In genomic region chr5:36151434-36152323, GRCh38 we compare ENCODE assay signal across 8 cellular contexts. TPM values are rescaled to one million over a fixed set of nuclear protein-coding genes. Genes with fewer than 3 reads are reported as not detected.
DNase-seq lines count a peak whose midpoint lies in the region; ATAC-seq, FAIRE-seq and TF ChIP-seq lines count a peak whose summit lies in the region.

TSS of gene LMBRD2 (minus strand) at chr5:36151887. CDS start at chr5:36143349, 8,538 bp downstream.
TSS of gene SKP2 (plus strand) at chr5:36152111. CDS start at chr5:36152263, 152 bp downstream.

- TF ChIP-seq POLR2A in sigmoid colon (IDR thresholded peaks at IDR 0.05), result peak; percentile 19 to 26

- no peaks in the 10 kb centered on the region for H3K9me3 Mint-ChIP-seq in brain

- H3K27me3 ChIP-seq in sigmoid colon, result no peaks in the 10 kb centered on the region

- peak within 1 kb of the TSS; percentile 66 for H3K27ac ChIP-seq in 22Rv1
- peak within 1 kb of the TSS; percentile 88 to 93 (median 88) for H3K27ac ChIP-seq in sigmoid colon

- no peaks in the 10 kb centered on the region for H3K9me3 ChIP-seq in sigmoid colon

- H3K36me3 ChIP-seq in sigmoid colon, result peaks cover 0 to 24% (median 0%) of the 10 kb centered on the region in 4 donors

- no peak for TF ChIP-seq EP300 in sigmoid colon (IDR thresholded peaks at IDR 0.05)

- ATAC-seq in GM18520 (IDR thresholded peaks at IDR 0.05; ENCODE audit: unreplicated experiment) (peak; percentile 99), HG03064 (IDR thresholded peaks at IDR 0.05; ENCODE audit: low read depth, unreplicated experiment) (peak; percentile 99)

- H3K4me3 Mint-ChIP-seq in brain, result peak within 1 kb of the TSS; percentile 92 to 99 (median 96)

- peaks cover 86% of the 10 kb centered on the region for H3K4me1 Mint-ChIP-seq in brain

- DNase-seq in NCI-H2107 treated with DMSO at 0.1 percent for 48 hours (lab: John Stamatoyannopoulos, UW; ENCODE audit: unreplicated experiment), result peak; percentile 98
- peak; percentile 95 for DNase-seq in iPS DF 4.7 (ENCODE audit: extremely low read depth, low spot score)
- DNase-seq in sigmoid colon, result peak; percentile 98

- H3K4me3 ChIP-seq in sigmoid colon, result peak within 1 kb of the TSS; percentile 87 to 99 (median 93)

- 0 to 1% methylated on average over 81 of the region's 81 CpGs for WGBS in sigmoid colon, 2 donors

- peaks cover 0 to 37% (median 18%) of the 10 kb centered on the region in 4 donors for H3K4me1 ChIP-seq in sigmoid colon

- intact Hi-C loops in sigmoid colon (cut with DNase I), result loop anchor here (5.0 kb wide), 1 partner anchor 91 kb away; the partner anchor contains the start of gene NADK2

- peaks cover 36% of the 10 kb centered on the region for H3K36me3 Mint-ChIP-seq in brain

- TF ChIP-seq CTCF in 22Rv1 (IDR thresholded peaks at IDR 0.05) (no peak), brain (conservative IDR thresholded peaks at IDR 0.05) (no peak), sigmoid colon (IDR thresholded peaks at IDR 0.05) (no peak)

- H3K27me3 Mint-ChIP-seq in brain, result peaks cover 19% of the 10 kb centered on the region

- H3K27ac Mint-ChIP-seq in brain, result peak within 1 kb of the TSS; percentile 97 to 98 (median 98)

- FAIRE-seq in TTC549 (lab: Jason Lieb, UNC), result peak; percentile 85

RNA-seq across cellular contexts. Expression of gene LMBRD2, which starts in this region (rescaled TPM):
- 3.7 TPM for polyA plus RNA-seq in brain (ENCODE audit: insufficient read depth, low read depth, low replicate concordance)
- 10 to 100 TPM in 3 of 4 donors, 1 to 10 TPM in 1; 9.8 to 16.1 (median 13.4) TPM for total RNA-seq in sigmoid colon
- 1 to 10 TPM in 2 of 3 donors, under 1 TPM in 1; 0.60 to 3.9 (median 1.2) TPM for polyA plus RNA-seq in sigmoid colon

RNA-seq across cellular contexts. Expression of gene SKP2, which starts in this region (rescaled TPM):
- polyA plus RNA-seq in brain (ENCODE audit: insufficient read depth, low read depth, low replicate concordance) (20.2 TPM), sigmoid colon (1 to 10 TPM; 2.4 to 7.0 (median 6.5) TPM)
- total RNA-seq in sigmoid colon, result 1 to 10 TPM; 6.9 to 9.6 (median 8.6) TPM

Comparison
In these comparisons a context has a peak if more than half of its experiments do, and no peak if none do; other contexts are left out.
1. Peak in every context shown above with its lines: DNase-seq, ATAC-seq, H3K4me3 ChIP-seq and H3K27ac ChIP-seq.